ENCODE assay signal across 9 cellular contexts in genomic region chr18:62131305-62131909, GRCh38. TPM values are rescaled to one million over a fixed set of nuclear protein-coding genes. Genes with fewer than 3 reads are reported as not detected.
A peak's percentile ranks its signal among the peaks of the same experiment; 100 is the strongest.
DNase-seq lines count a peak whose midpoint lies in the region; ATAC-seq lines count a peak whose summit lies in the region.
"Had no signal": no experiment of that assay in that cellular context is flagged by ENCODE, and none has a peak within 500 bp of the region (broad histone marks: within the 10 kb centered on the region; RNA-seq: fewer than 3 reads in every experiment).

No MANE protein-coding gene starts in this region.

- no peaks in the 10 kb centered on the region for H3K27me3 Mint-ChIP-seq in activated naive CD4-positive, alpha-beta T cell treated with anti-CD3 and anti-CD28 coated beads for 36 hours (ENCODE audit: low read depth)

- CTCF ChIA-PET in activated naive CD4-positive, alpha-beta T cell treated with anti-CD3 and anti-CD28 coated beads for 36 hours (lab: Charles Lee): interaction anchor here (0.6 to 4.0 kb wide), 37 partner anchors 9 to 1106 kb away, joined by 3 to 18 read pairs (median 3); no protein-coding TSS in a partner anchor

- ATAC-seq in GM21367 (IDR thresholded peaks at IDR 0.05; ENCODE audit: unreplicated experiment) (peak; percentile 71), HG03039 (IDR thresholded peaks at IDR 0.05; ENCODE audit: unreplicated experiment) (no peak)

- no peaks in the 10 kb centered on the region for H3K4me1 Mint-ChIP-seq in activated naive CD4-positive, alpha-beta T cell treated with anti-CD3 and anti-CD28 coated beads for 36 hours (ENCODE audit: low read depth)

- H3K4me3 Mint-ChIP-seq in activated naive CD4-positive, alpha-beta T cell treated with anti-CD3 and anti-CD28 coated beads for 36 hours: no peak overlapping the region

- intact Hi-C loops in activated naive CD4-positive, alpha-beta T cell treated with anti-CD3 and anti-CD28 coated beads for 36 hours (cut with micrococcal nuclease): loop anchor here (1.0 to 2.0 kb wide), 6 partner anchors 101 to 580 kb away; no protein-coding TSS in a partner anchor

- H3K36me3 Mint-ChIP-seq in activated naive CD4-positive, alpha-beta T cell treated with anti-CD3 and anti-CD28 coated beads for 36 hours (ENCODE audit: low read depth): peaks cover 6% of the 10 kb centered on the region
- H3K36me3 Mint-ChIP-seq: activated naive CD4-positive, alpha-beta T cell treated with anti-CD3 and anti-CD28 coated beads, Interleukin-2, amount 50 U/mL, for 72 hours had no signal

- no peaks in the 10 kb centered on the region for H3K9me3 Mint-ChIP-seq in activated naive CD4-positive, alpha-beta T cell treated with anti-CD3 and anti-CD28 coated beads for 36 hours
- H3K9me3 Mint-ChIP-seq: activated naive CD4-positive, alpha-beta T cell treated with anti-CD3 and anti-CD28 coated beads, Interleukin-2, amount 50 U/mL, for 72 hours had no signal

- peak; percentile 79 for DNase-seq in D341Med (ENCODE audit: low spot score)
- DNase-seq in KBM-7: peak; percentile 67
- peak; percentile 30 for DNase-seq in SHP77 treated with DMSO at 0.1 percent for 48 hours (lab: John Stamatoyannopoulos, UW)
- peak; percentile 81 for DNase-seq in activated naive CD4-positive, alpha-beta T cell treated with anti-CD3 and anti-CD28 coated beads for 36 hours
- peak; percentile 60 for DNase-seq in glomerular visceral epithelial cell (ENCODE audit: extremely low spot score)
- DNase-seq in putamen (ENCODE audit: low spot score): peak; percentile 39

- no peak overlapping the region for H3K27ac Mint-ChIP-seq in activated naive CD4-positive, alpha-beta T cell treated with anti-CD3 and anti-CD28 coated beads for 36 hours
- H3K27ac Mint-ChIP-seq: activated naive CD4-positive, alpha-beta T cell treated with anti-CD3 and anti-CD28 coated beads, Interleukin-2, amount 50 U/mL, for 72 hours had no signal

- in situ Hi-C loops in KBM-7 (cut with MboI; ENCODE audit: low pct_unique_long_range_greater_than_20kb, low sequenced_read_pairs): no loop called here

RNA-seq across cellular contexts. Expression of gene PIGN, which starts 55.4 kb away (rescaled TPM):
- 10 to 100 TPM; 21.2 to 22.6 TPM for total RNA-seq in activated naive CD4-positive, alpha-beta T cell treated with anti-CD3 and anti-CD28 coated beads for 36 hours

RNA-seq across cellular contexts. Expression of gene RELCH, which starts 55.6 kb away (rescaled TPM):
- 10 to 100 TPM; 15.7 to 16.3 TPM for total RNA-seq in activated naive CD4-positive, alpha-beta T cell treated with anti-CD3 and anti-CD28 coated beads for 36 hours

Comparison
In these comparisons a context has a peak if more than half of its experiments do, and no peak if none do; other contexts are left out.
1. DNase-seq: peak in every context shown above with its lines; median percentile 81 in activated naive CD4-positive, alpha-beta T cell treated with anti-CD3 and anti-CD28 coated beads for 36 hours; 79 in D341Med; 67 in KBM-7; 60 in glomerular visceral epithelial cell; 39 in putamen; 30 in SHP77 treated with DMSO at 0.1 percent for 48 hours.